8 cellular contexts compared by ENCODE assay signal in genomic region chr17:80220709-80221215, GRCh38. TPM values are rescaled to one million over a fixed set of nuclear protein-coding genes. Genes with fewer than 3 reads are reported as not detected.
DNase-seq lines count a peak whose midpoint lies in the region; ATAC-seq and TF ChIP-seq lines count a peak whose summit lies in the region.

No MANE protein-coding gene starts in this region.

- no peak for TF ChIP-seq CTCF in PC-9 (conservative IDR thresholded peaks at IDR 0.05)
- TF ChIP-seq CTCF in chondrocyte (IDR thresholded peaks at IDR 0.05), result no peak
- no peak for TF ChIP-seq CTCF in left lung (IDR thresholded peaks at IDR 0.05)

- peak overlapping the region; percentile 80; the same call in 1 of the 2 replicates for H2AFZ ChIP-seq in PC-9

- no peaks in the 10 kb centered on the region for H3K79me2 ChIP-seq in PC-9 (ENCODE audit: low read depth)

- peaks cover 6% of the 10 kb centered on the region; the same call in 1 of the 2 replicates for H3K4me1 ChIP-seq in PC-9 (replicated peaks; ENCODE audit: insufficient read depth)
- peaks cover 11 to 42% of the 10 kb centered on the region in 2 donors for H3K4me1 ChIP-seq in left lung
- H3K4me1 ChIP-seq in stomach smooth muscle (ENCODE audit: control insufficient read depth, insufficient read depth, low read length), result peaks cover 27% of the 10 kb centered on the region

- peak overlapping the region; percentile 96 for H3K4me2 ChIP-seq in PC-9

- H3K4me1 Mint-ChIP-seq in chondrocyte (ENCODE audit: low read depth), result peaks cover 19% of the 10 kb centered on the region

- intact Hi-C loops in PC-9 (cut with micrococcal nuclease; ENCODE audit: unreplicated experiment), result loop anchor here (1.0 kb wide), 1 partner anchor 34 kb away; no protein-coding TSS in a partner anchor
- intact Hi-C loops in left lung (cut with DNase I), result no loop called here

- no peaks in the 10 kb centered on the region for H3F3A ChIP-seq in PC-9 (ENCODE audit: insufficient read depth, low read depth)

- no peaks in the 10 kb centered on the region for H3K9me2 ChIP-seq in PC-9 (ENCODE audit: insufficient read depth)

- H3K9me3 ChIP-seq in PC-9 (ENCODE audit: insufficient read depth, low read depth), result no peaks in the 10 kb centered on the region
- no peaks in the 10 kb centered on the region for H3K9me3 ChIP-seq in left lung
- H3K9me3 ChIP-seq in stomach smooth muscle (ENCODE audit: control insufficient read depth in 2 of 2, low read length in 2 of 2), result no peaks in the 10 kb centered on the region

- BruUV-seq in PC-9 (replicated peaks; lab: Mats Ljungman, UMichigan), result no TSS peak

- H3K4me3 Mint-ChIP-seq in chondrocyte (ENCODE audit: unreplicated experiment), result peak overlapping the region; percentile 71

- H3K9ac ChIP-seq in stomach smooth muscle (ENCODE audit: low read length in 2 of 2), result peak overlapping the region; percentile 64 to 65

- no peak overlapping the region for H3K27ac Mint-ChIP-seq in chondrocyte (ENCODE audit: unreplicated experiment)

- no peaks in the 10 kb centered on the region for H3K9me3 Mint-ChIP-seq in chondrocyte (ENCODE audit: low read depth)

- CTCF ChIA-PET in PC-9 (lab: Charles Lee), result no interaction called here

- no peak overlapping the region for H3K27ac ChIP-seq in PC-9
- peak overlapping the region; percentile 59 to 90 for H3K27ac ChIP-seq in left lung
- H3K27ac ChIP-seq in stomach smooth muscle (ENCODE audit: low read length), result peak overlapping the region; percentile 77

- H3K36me3 ChIP-seq in PC-9 (ENCODE audit: low read depth) (no peaks in the 10 kb centered on the region), left lung (peaks cover 0 to 25% of the 10 kb centered on the region in 2 donors), stomach smooth muscle (ENCODE audit: control insufficient read depth in 2 of 2, insufficient read depth in 2 of 2, low read length in 2 of 2) (peaks cover 3 to 14% of the 10 kb centered on the region in 2 donors)

- POLR2A ChIA-PET in PC-9 (lab: Charles Lee; ENCODE audit: unreplicated experiment), result interaction anchor here (0.5 kb wide), 1 partner anchor 8 kb away, joined by 4 read pairs; no protein-coding TSS in a partner anchor

- H3K27me3 ChIP-seq in PC-9 (ENCODE audit: insufficient read depth, low read depth), result no peaks in the 10 kb centered on the region
- peaks cover 0 to 19% of the 10 kb centered on the region in 2 donors for H3K27me3 ChIP-seq in left lung
- no peaks in the 10 kb centered on the region for H3K27me3 ChIP-seq in stomach smooth muscle (ENCODE audit: control insufficient read depth in 1 of 2, insufficient read depth in 2 of 2, low read length in 2 of 2)

- DNase-seq in PC-9 (no peak), chondrocyte (ENCODE audit: low spot score) (no peak), left lung (peak in 1 of 2 donors; percentile 75), ecto neural progenitor cell (ENCODE audit: low spot score) (no peak)
- no peak for DNase-seq in NK-92 treated with Interleukin-12 subunit alpha and Interleukin-12 subunit beta, amount 100 ng/mL, for 24 hours (lab: John Stamatoyannopoulos, UW)

- no peaks in the 10 kb centered on the region; the same call in 1 of the 2 replicates for H4K20me1 ChIP-seq in PC-9 (ENCODE audit: insufficient read depth)

- ATAC-seq in GM21576 (IDR thresholded peaks at IDR 0.05; ENCODE audit: unreplicated experiment) (peak; percentile 4), left lung (peak; percentile 38), GM19452 (IDR thresholded peaks at IDR 0.05; ENCODE audit: unreplicated experiment) (no peak)

- H3K27me3 Mint-ChIP-seq in chondrocyte (ENCODE audit: low read depth), result no peaks in the 10 kb centered on the region

- peaks cover 13% of the 10 kb centered on the region for H3K36me3 Mint-ChIP-seq in chondrocyte (ENCODE audit: low read depth)

- H3K4me3 ChIP-seq in PC-9, result peak overlapping the region; percentile 71; the same call in 1 of the 2 replicates
- peak overlapping the region; percentile 79 to 98 for H3K4me3 ChIP-seq in left lung
- peak overlapping the region; percentile 48 to 93 for H3K4me3 ChIP-seq in stomach smooth muscle (ENCODE audit: low read length in 2 of 2)

RNA-seq across cellular contexts. Expression of gene SLC26A11, which starts 0.5 kb away (rescaled TPM):
- 12.4 and 14.1 TPM in 2 replicates for total RNA-seq in PC-9 (2021)
- total RNA-seq in chondrocyte, result 16.2 to 19.0 TPM (median 16.2 TPM) in 3 replicates
- 10 to 100 TPM; 31.9 to 36.0 TPM for total RNA-seq in left lung

RNA-seq across cellular contexts. Expression of gene SGSH, which starts 0.6 kb away (rescaled TPM):
- total RNA-seq in PC-9 (2021) (28.4 and 45.4 TPM in 2 replicates), chondrocyte (42.6 to 45.4 TPM (median 44.7 TPM) in 3 replicates), left lung (10 to 100 TPM; 55.4 to 83.8 TPM)

RNA-seq across cellular contexts. Expression of gene RNF213, which starts 39.9 kb away (rescaled TPM):
- total RNA-seq in PC-9 (2021) (179 and 207 TPM in 2 replicates), chondrocyte (72.5 to 104 TPM (median 73.2 TPM) in 3 replicates), left lung (100 to 1,000 TPM; 212 to 264 TPM)

RNA-seq across cellular contexts. Expression of gene CARD14, which starts 50.9 kb away (rescaled TPM):
- 15.7 and 16.5 TPM in 2 replicates for total RNA-seq in PC-9 (2021)
- 0.13 to 0.80 TPM (median 0.30 TPM) in 3 replicates for total RNA-seq in chondrocyte
- 1 to 10 TPM in 1 of 2 donors, under 1 TPM in 1; 0.41 to 1.0 TPM for total RNA-seq in left lung
